ENCODE assay signal across 18 cellular contexts in the genomic region with DNA sequence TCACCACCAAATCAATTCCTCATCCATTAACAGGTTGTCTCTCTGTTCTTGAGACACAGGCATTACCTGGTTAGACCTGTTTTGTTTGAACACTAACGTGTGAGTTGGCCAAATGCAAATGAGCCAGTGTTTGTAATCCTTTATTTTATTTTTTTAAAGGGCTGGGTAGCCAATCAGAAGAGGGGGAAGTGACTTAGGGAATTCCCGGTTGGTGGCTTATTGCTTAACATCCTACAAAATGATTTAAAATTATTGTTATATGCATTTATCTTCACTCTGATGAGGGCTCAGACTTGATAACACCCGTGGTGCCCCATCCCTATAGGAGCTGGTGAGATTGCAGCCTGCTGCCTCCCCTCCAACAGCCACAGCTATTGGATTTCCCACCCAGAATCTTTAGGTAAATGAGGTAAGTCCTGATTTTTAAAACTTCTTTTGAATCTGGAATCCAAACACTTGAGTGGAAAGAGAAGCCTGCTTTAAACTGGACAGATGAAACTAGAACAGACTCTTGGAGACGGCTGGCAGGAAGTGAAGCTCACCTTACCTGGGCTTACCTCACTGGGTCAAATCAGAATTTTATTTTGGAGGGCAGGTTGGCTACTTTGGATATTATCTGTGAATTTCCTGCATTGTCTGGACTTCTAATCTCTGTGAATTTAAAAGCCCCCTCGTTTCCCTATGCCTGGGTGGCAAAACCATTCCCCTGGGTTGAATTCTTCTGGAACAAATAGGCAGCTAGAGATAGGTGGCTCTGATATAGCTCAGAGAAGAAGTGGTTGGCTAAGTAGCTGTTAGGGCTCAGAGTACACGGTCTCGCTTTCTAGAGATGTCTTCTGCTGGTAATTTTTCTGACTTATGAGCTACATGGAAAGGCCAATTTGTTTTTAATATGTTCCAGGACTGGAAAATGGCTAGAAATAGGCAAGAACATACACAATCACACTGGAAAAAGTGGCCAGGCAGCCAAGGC. TPM values are rescaled to one million over a fixed set of nuclear protein-coding genes. Genes with fewer than 3 reads are reported as not detected.
DNase-seq lines count a peak whose midpoint lies in the region; ATAC-seq, FAIRE-seq and TF ChIP-seq lines count a peak whose summit lies in the region.
"Had no signal": no experiment of that assay in that cellular context is flagged by ENCODE, and none has a peak within 500 bp of the region (broad histone marks: within the 10 kb centered on the region; RNA-seq: fewer than 3 reads in every experiment).

TSS of gene EHF (plus strand) at position 274 of the 973 bp plus-strand sequence. CDS start 21,538 bp downstream, outside the sequence.

- no peaks in the 10 kb centered on the region for H3K9me2 ChIP-seq in PC-3 (replicated peaks; ENCODE audit: low read length)

- TF ChIP-seq CTCF in CD14-positive monocyte (IDR thresholded peaks at IDR 0.05): no peak
- TF ChIP-seq CTCF in PC-3 (conservative IDR thresholded peaks at IDR 0.05; ENCODE audit: low read depth, low read length): no peak
- peak in 2 of 4 experiments; percentile 7 to 48 for TF ChIP-seq CTCF in prostate gland (IDR thresholded peaks at IDR 0.05)
- TF ChIP-seq CTCF in Caco-2 (IDR thresholded peaks at IDR 0.05; ENCODE audit: insufficient read depth in 1 of 2, low read depth in 1 of 2, low read length in 1 of 2, severe bottlenecking in 1 of 2, unreplicated experiment in 1 of 2): no peak

- peak; percentile 84 for FAIRE-seq in islet of Langerhans (lab: Jason Lieb, UNC)
- FAIRE-seq: frontal cortex had no signal

- H3K4me3 ChIP-seq in PC-3 (ENCODE audit: low read length) (peak within 1 kb of the TSS; percentile 66), prostate gland (peak within 1 kb of the TSS; percentile 44 to 51), Caco-2 (ENCODE audit: low read depth, low read length) (no peak within 1 kb of the TSS)
- H3K4me3 ChIP-seq: coronary artery, thoracic aorta had no signal

- H3K4me1 ChIP-seq in PC-3 (ENCODE audit: insufficient read depth, low read length) (peaks cover 43% of the 10 kb centered on the region), prostate gland (replicated peaks) (peaks cover 12% of the 10 kb centered on the region), Caco-2 (no peaks in the 10 kb centered on the region)

- H3K9me3 Mint-ChIP-seq in CD14-positive monocyte: peaks cover 0 to 11% (median 0%) of the 10 kb centered on the region in 7 donors
- no peaks in the 10 kb centered on the region for H3K9me3 Mint-ChIP-seq in Caco-2 (ENCODE audit: unreplicated experiment)

- no peaks in the 10 kb centered on the region for H4K20me1 ChIP-seq in PC-3 (ENCODE audit: low read length)

- H3K36me3 ChIP-seq in PC-3 (ENCODE audit: low read depth, low read length) (no peaks in the 10 kb centered on the region), prostate gland (no peaks in the 10 kb centered on the region), Caco-2 (ENCODE audit: control insufficient read depth, insufficient read depth, low read length) (no peaks in the 10 kb centered on the region)
- H3K36me3 ChIP-seq: thoracic aorta had no signal

- TF ChIP-seq POLR2A in prostate gland (IDR thresholded peaks at IDR 0.05): peak; percentile 85

- H3K36me3 Mint-ChIP-seq in CD14-positive monocyte (no peaks in the 10 kb centered on the region), Caco-2 (ENCODE audit: insufficient read depth, unreplicated experiment) (no peaks in the 10 kb centered on the region)
- H3K36me3 Mint-ChIP-seq: activated naive CD8-positive, alpha-beta T cell had no signal

- H3K27me3 ChIP-seq in PC-3 (ENCODE audit: low read length): no peaks in the 10 kb centered on the region
- H3K27me3 ChIP-seq in prostate gland (replicated peaks; ENCODE audit: insufficient read depth): no peaks in the 10 kb centered on the region
- H3K27me3 ChIP-seq in Caco-2 (replicated peaks; ENCODE audit: control insufficient read depth, insufficient read depth, low read length): no peaks in the 10 kb centered on the region

- H3K4me2 ChIP-seq in PC-3 (ENCODE audit: low read length): peak within 1 kb of the TSS; percentile 68
- H3K4me2 ChIP-seq: KMS-11 had no signal

- peak within 1 kb of the TSS; percentile 84 for H3K27ac ChIP-seq in PC-3 (ENCODE audit: low read length)
- peak within 1 kb of the TSS; percentile 90 to 94 for H3K27ac ChIP-seq in prostate gland
- H3K27ac ChIP-seq: coronary artery, KMS-11, thoracic aorta had no signal

- peaks cover 52% of the 10 kb centered on the region for H3K79me2 ChIP-seq in PC-3 (ENCODE audit: low read length)

- H3K4me1 Mint-ChIP-seq in CD14-positive monocyte (peaks cover 28% of the 10 kb centered on the region), Caco-2 (ENCODE audit: low read depth, unreplicated experiment) (peaks cover 8% of the 10 kb centered on the region)

- 33% methylated on average over 7 of the region's 7 CpGs for WGBS in prostate gland

- peak within 1 kb of the TSS; percentile 48 for H2AFZ ChIP-seq in PC-3 (ENCODE audit: low read length)

- CTCF ChIA-PET in PC-3 (lab: Charles Lee): interaction anchor here (0.5 kb wide), 1 partner anchor 199 kb away, joined by 3 read pairs; no protein-coding TSS in a partner anchor
- CTCF ChIA-PET in Caco-2 (lab: Charles Lee): no interaction called here

- ATAC-seq in PC-3: peak; percentile 74
- ATAC-seq: activated CD8-positive, alpha-beta memory T cell treated with anti-CD3 and anti-CD28 coated beads, Interleukin-2, amount 10 ng/mL, durations not matched to agents 7 days and 5 days; left cardiac atrium had no signal

- intact Hi-C loops in CD14-positive monocyte (cut with micrococcal nuclease) (no loop called here), PC-3 (cut with micrococcal nuclease) (no loop called here), prostate gland (cut with DNase I) (no loop called here), Caco-2 (cut with micrococcal nuclease; ENCODE audit: unreplicated experiment) (no loop called here)

- H3K27me3 Mint-ChIP-seq in CD14-positive monocyte (ENCODE audit: low read depth in 3 of 3): peaks cover 0 to 2% (median 1%) of the 10 kb centered on the region in 3 donors
- no peaks in the 10 kb centered on the region for H3K27me3 Mint-ChIP-seq in Caco-2 (ENCODE audit: insufficient read depth, unreplicated experiment)

- H3K9ac ChIP-seq in PC-3 (ENCODE audit: low read length): peak within 1 kb of the TSS; percentile 66
- H3K9ac ChIP-seq: KMS-11 had no signal

- H3K9me3 ChIP-seq in PC-3 (ENCODE audit: low read length): no peaks in the 10 kb centered on the region
- H3K9me3 ChIP-seq in prostate gland: no peaks in the 10 kb centered on the region
- no peaks in the 10 kb centered on the region for H3K9me3 ChIP-seq in Caco-2
- H3K9me3 ChIP-seq: thoracic aorta had no signal

- no peaks in the 10 kb centered on the region for H3F3A ChIP-seq in PC-3 (ENCODE audit: low read length, unreplicated experiment)

- DNase-seq in CD14-positive monocyte (ENCODE audit: low spot score): no peak
- DNase-seq in PC-3: peak; percentile 80
- DNase-seq in prostate gland (ENCODE audit: low spot score): peak; percentile 81
- DNase-seq in NCI-H1105 treated with DMSO at 0.1 percent for 48 hours (lab: John Stamatoyannopoulos, UW): no peak
- no peak for DNase-seq in GDM1 (lab: John Stamatoyannopoulos, UW)
- no peak for DNase-seq in T-helper 1 cell
- DNase-seq in Caco-2: no peak
- DNase-seq: activated CD8-positive, alpha-beta memory T cell treated with anti-CD3 and anti-CD28 coated beads, Interleukin-2, amount 10 ng/mL, durations not matched to agents 7 days and 5 days; left cardiac atrium; NCI-H2171 treated with DMSO at 0.1 percent for 48 hours; Right ventricle myocardium superior had no signal

- H3K27ac Mint-ChIP-seq in CD14-positive monocyte (peak within 1 kb of the TSS in 6 of 7 donors; percentile 10 to 76 (median 60)), Caco-2 (ENCODE audit: unreplicated experiment) (no peak within 1 kb of the TSS)
- H3K27ac Mint-ChIP-seq: activated CD8-positive, alpha-beta memory T cell treated with anti-CD3 and anti-CD28 coated beads, Interleukin-2, amount 10 ng/mL, durations not matched to agents 7 days and 5 days; activated naive CD8-positive, alpha-beta T cell had no signal

- H3K4me3 Mint-ChIP-seq in CD14-positive monocyte: peak within 1 kb of the TSS in 1 of 2 donors; percentile 74
- H3K4me3 Mint-ChIP-seq in Caco-2 (ENCODE audit: unreplicated experiment): no peak within 1 kb of the TSS
- H3K4me3 Mint-ChIP-seq: activated CD8-positive, alpha-beta memory T cell treated with anti-CD3 and anti-CD28 coated beads, Interleukin-2, amount 10 ng/mL, durations not matched to agents 7 days and 5 days; activated naive CD8-positive, alpha-beta T cell had no signal

- BruUV-seq in PC-3 (replicated peaks; lab: Mats Ljungman, UMichigan) (TSS peak; percentile 82), Caco-2 (replicated peaks; lab: Mats Ljungman, UMichigan) (no TSS peak)

- POLR2A ChIA-PET in PC-3 (lab: Charles Lee; ENCODE audit: unreplicated experiment): interaction anchor here (0.5 kb wide), 1 partner anchor 269 kb away, joined by 4 read pairs; no protein-coding TSS in a partner anchor
- POLR2A ChIA-PET in Caco-2 (lab: Charles Lee): no interaction called here

RNA-seq across cellular contexts. Expression of gene EHF, which starts in this region (rescaled TPM):
- under 1 TPM in 1 of 2 donors, not detected in 1; 0.21 TPM for polyA plus RNA-seq in CD14-positive monocyte
- total RNA-seq in PC-3 (2014; rRNA removed) (29.0 and 37.0 TPM in 2 replicates), prostate gland (100 to 1,000 TPM; 164 to 332 TPM), Caco-2 (2022) (0.11 and 0.21 TPM in 2 replicates)
- total RNA-seq: pulmonary artery endothelial cell had no signal

Comparison
In these comparisons a context has a peak if more than half of its experiments do, and no peak if none do; other contexts are left out.
1. RNA of gene EHF (total RNA-seq): 164 to 332 TPM in prostate gland and 29.0 to 37.0 TPM in PC-3; 0.11 to 0.21 TPM in Caco-2; every median in the first group is over 10 times any median in the second.
2. DNase-seq: peak in PC-3 (single experiment) and prostate gland (single experiment); none in CD14-positive monocyte (single experiment), NCI-H1105 treated with DMSO at 0.1 percent for 48 hours (single experiment), GDM1 (single experiment), T-helper 1 cell (0 of 5) and Caco-2 (0 of 2).